In the genomic region with DNA sequence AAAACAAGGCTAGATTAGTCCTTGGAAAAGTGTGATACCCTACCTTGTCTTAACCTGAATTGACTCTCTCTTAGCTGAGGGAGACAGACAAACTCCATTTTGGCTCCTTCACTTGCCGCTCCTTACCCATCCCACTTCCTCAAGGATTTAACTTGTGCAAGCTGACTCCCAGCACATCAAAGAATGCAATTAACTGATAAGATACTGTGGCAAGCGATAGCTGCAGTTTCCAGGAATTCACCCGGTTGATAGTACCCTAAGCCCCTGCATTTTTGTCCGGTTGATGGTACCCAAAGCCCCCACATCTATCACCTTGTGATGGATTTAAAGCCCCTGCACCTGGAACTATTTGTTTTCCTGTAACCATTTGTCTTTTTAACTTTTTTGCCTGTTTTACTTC, we compare ENCODE assay signal across 1 cellular context.
TF ChIP-seq lines count a peak whose summit lies in the region.

No MANE protein-coding gene starts in this region.

TF ChIP-seq in K562, 482 proteins besides CTCF, POLR2A, EP300 and RAD21 (continued from another document):
- TF ChIP-seq, protein P1, sequence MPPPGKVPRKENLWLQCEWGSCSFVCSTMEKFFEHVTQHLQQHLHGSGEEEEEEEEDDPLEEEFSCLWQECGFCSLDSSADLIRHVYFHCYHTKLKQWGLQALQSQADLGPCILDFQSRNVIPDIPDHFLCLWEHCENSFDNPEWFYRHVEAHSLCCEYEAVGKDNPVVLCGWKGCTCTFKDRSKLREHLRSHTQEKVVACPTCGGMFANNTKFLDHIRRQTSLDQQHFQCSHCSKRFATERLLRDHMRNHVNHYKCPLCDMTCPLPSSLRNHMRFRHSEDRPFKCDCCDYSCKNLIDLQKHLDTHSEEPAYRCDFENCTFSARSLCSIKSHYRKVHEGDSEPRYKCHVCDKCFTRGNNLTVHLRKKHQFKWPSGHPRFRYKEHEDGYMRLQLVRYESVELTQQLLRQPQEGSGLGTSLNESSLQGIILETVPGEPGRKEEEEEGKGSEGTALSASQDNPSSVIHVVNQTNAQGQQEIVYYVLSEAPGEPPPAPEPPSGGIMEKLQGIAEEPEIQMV (tag; conservative IDR thresholded peaks at IDR 0.05; ENCODE audit: low read depth), result no peak
- no peak for TF ChIP-seq BHLHE40 (IDR thresholded peaks at IDR 0.05; ENCODE audit: low read length)
